ENCODE assay signal across 21 cellular contexts in genomic region chr6:13590574-13591153, GRCh38.
"Had no signal": no experiment of that assay in that cellular context is flagged by ENCODE, and none has a peak within 500 bp of the region (broad histone marks: within the 10 kb centered on the region; RNA-seq: fewer than 3 reads in every experiment).

No MANE protein-coding gene starts in this region.

- H3K27ac ChIP-seq: esophagus squamous epithelium, gastroesophageal sphincter, left ventricle myocardium inferior, lower lobe of right lung, sigmoid colon, skin epidermis, upper lobe of left lung, vagina had no signal

- FAIRE-seq: endometrium, kidney had no signal

- ATAC-seq: gastroesophageal sphincter, left cardiac atrium, lower lobe of right lung, natural killer cell had no signal

- H3K4me1 Mint-ChIP-seq: immature natural killer cell, memory B cell, mesothelial cell of epicardium, natural killer cell, neural crest cell had no signal

- DNase-seq: effector memory CD4-positive, alpha-beta T cell; esophagus squamous epithelium; foreskin fibroblast; glutamatergic neuron; immature natural killer cell; kidney; left cardiac atrium; left ventricle myocardium inferior; lower lobe of right lung; natural killer cell; sigmoid colon; stimulated activated CD4-positive, alpha-beta T cell treated with anti-CD3 and anti-CD28 coated beads, Interleukin-12 subunit alpha, Interleukin-12 subunit beta, amount 100 ng/mL, for 4 hours; stimulated activated naive CD4-positive, alpha-beta T cell had no signal

- H3K9me3 ChIP-seq: esophagus squamous epithelium, gastroesophageal sphincter, left ventricle myocardium inferior, lower lobe of right lung, sigmoid colon, upper lobe of left lung, vagina had no signal

- H3K4me1 ChIP-seq: esophagus squamous epithelium, gastroesophageal sphincter, lower lobe of right lung, sigmoid colon, upper lobe of left lung, vagina had no signal

- H3K9me3 Mint-ChIP-seq: immature natural killer cell, memory B cell, mesothelial cell of epicardium, natural killer cell, neural crest cell had no signal

- H3K27me3 ChIP-seq: esophagus squamous epithelium, gastroesophageal sphincter, sigmoid colon, upper lobe of left lung, vagina had no signal

- H3K4me3 ChIP-seq: esophagus squamous epithelium, gastroesophageal sphincter, left ventricle myocardium inferior, lower lobe of right lung, sigmoid colon, skin epidermis, upper lobe of left lung, vagina had no signal

- H3K27ac Mint-ChIP-seq: immature natural killer cell, memory B cell, mesothelial cell of epicardium, natural killer cell had no signal

- H3K36me3 Mint-ChIP-seq: natural killer cell had no signal

- H3K27me3 Mint-ChIP-seq: memory B cell had no signal

- H3K4me3 Mint-ChIP-seq: immature natural killer cell, memory B cell, mesothelial cell of epicardium, natural killer cell, neural crest cell had no signal
